In genomic region chr5:64680289-64680688, GRCh38 we compare ENCODE assay signal across 13 cellular contexts. TPM values are rescaled to one million over a fixed set of nuclear protein-coding genes. Genes with fewer than 3 reads are reported as not detected.
A peak's percentile ranks its signal among the peaks of the same experiment; 100 is the strongest.
DNase-seq lines count a peak whose midpoint lies in the region; ATAC-seq and TF ChIP-seq lines count a peak whose summit lies in the region.
"Had no signal": no experiment of that assay in that cellular context is flagged by ENCODE, and none has a peak within 500 bp of the region (broad histone marks: within the 10 kb centered on the region; RNA-seq: fewer than 3 reads in every experiment).

No MANE protein-coding gene starts in this region.

- H3K36me3 ChIP-seq in HCT116 (ENCODE audit: control insufficient read depth in 1 of 2, insufficient read depth in 2 of 2, low read length in 2 of 2): no peaks in the 10 kb centered on the region
- no peaks in the 10 kb centered on the region for H3K36me3 ChIP-seq in kidney epithelial cell (ENCODE audit: control insufficient read depth, insufficient read depth, low read length)
- H3K36me3 ChIP-seq: thyroid gland had no signal

- H3K4me2 ChIP-seq in HCT116 (ENCODE audit: low read length): no peak overlapping the region

- H3K79me2 ChIP-seq in HCT116 (ENCODE audit: insufficient read depth, low read length): no peaks in the 10 kb centered on the region

- no peak overlapping the region for H2AFZ ChIP-seq in HCT116 (ENCODE audit: low read depth, low read length, poor library complexity, severe bottlenecking)

- ATAC-seq in HCT116: peak; percentile 83
- ATAC-seq in SK-N-SH treated with all-trans-retinoic acid at 6 μM for 48 hours: peak; percentile 49; the same call in 2 of the 3 replicates
- ATAC-seq in HG02642 (IDR thresholded peaks at IDR 0.05; ENCODE audit: poor library complexity, unreplicated experiment): no peak
- no peak for ATAC-seq in HG02973 (IDR thresholded peaks at IDR 0.05; ENCODE audit: unreplicated experiment)
- ATAC-seq in Right ventricle myocardium inferior: no peak
- ATAC-seq: body of pancreas had no signal

- no peak overlapping the region for H3K9ac ChIP-seq in HCT116 (ENCODE audit: low read length)

- no peaks in the 10 kb centered on the region for H3K9me2 ChIP-seq in HCT116 (ENCODE audit: insufficient read depth)

- H3K9me3 ChIP-seq in HCT116 (ENCODE audit: control insufficient read depth in 1 of 2, insufficient read depth in 1 of 2, low read depth in 1 of 2, low read length in 2 of 2): no peaks in the 10 kb centered on the region
- H3K9me3 ChIP-seq: body of pancreas, thyroid gland had no signal

- DNase-seq in NCI-H748 (lab: John Stamatoyannopoulos, UW; ENCODE audit: unreplicated experiment) (peak; percentile 24), NCI-H748 treated with DMSO at 0.1 percent for 48 hours (lab: John Stamatoyannopoulos, UW) (no peak), HCT116 (ENCODE audit: low read depth, low spot score) (no peak), kidney epithelial cell (ENCODE audit: low read depth) (no peak), Right ventricle myocardium inferior (ENCODE audit: missing footprints) (no peak)
- DNase-seq: body of pancreas, NCI-H345, thyroid gland had no signal

- no TSS peak for BruUV-seq in HCT116 (replicated peaks; lab: Mats Ljungman, UMichigan)

- H3K27me3 ChIP-seq in HCT116 (ENCODE audit: insufficient read depth, low read length) (no peaks in the 10 kb centered on the region), kidney epithelial cell (ENCODE audit: control insufficient read depth, insufficient read depth, low read length) (no peaks in the 10 kb centered on the region)
- H3K27me3 ChIP-seq: body of pancreas, thyroid gland had no signal

- H3K27ac ChIP-seq in HCT116 (ENCODE audit: low read depth, low read length): no peak overlapping the region
- H3K27ac ChIP-seq: body of pancreas, thyroid gland had no signal

- peak in 2 of 3 experiments; percentile 40 to 47; a peak in 4 of 6 replicates for TF ChIP-seq CTCF in HCT116 (IDR thresholded peaks at IDR 0.05 in 2 of 3, conservative IDR thresholded peaks at IDR 0.05 in 1 of 3; ENCODE audit: borderline replicate concordance in 1 of 3, insufficient read depth in 1 of 3, low read depth in 2 of 3, low read length in 2 of 3)
- peak; percentile 13 for TF ChIP-seq CTCF in kidney epithelial cell (IDR thresholded peaks at IDR 0.05; ENCODE audit: insufficient read depth, low read length, poor library complexity, severe bottlenecking)

- RAD21 ChIA-PET in HCT116 (lab: Charles Lee; ENCODE audit: low non-redundant PET in 1 of 2, low total read pairs in 2 of 2, uncharacterized antibody in 2 of 2, unreplicated experiment in 2 of 2): no interaction called here

- POLR2A ChIA-PET in HCT116 (lab: Charles Lee): no interaction called here

- no peak for TF ChIP-seq POLR2A in HCT116 (IDR thresholded peaks at IDR 0.05; ENCODE audit: borderline replicate concordance, extremely low read depth, insufficient read depth, insufficient read length)

- 0 out of 2 replicates have a peak, but pooled peaks have one; percentile 16 for TF ChIP-seq RAD21 in HCT116 (IDR thresholded peaks at IDR 0.05; ENCODE audit: low read depth)

- intact Hi-C loops in HCT116 (cut with micrococcal nuclease): no loop called here
- intact Hi-C loops in Right ventricle myocardium inferior (cut with DNase I): no loop called here

- no peaks in the 10 kb centered on the region for H3K4me1 ChIP-seq in HCT116 (ENCODE audit: control insufficient read depth in 1 of 2, insufficient read depth in 2 of 2, low read length in 2 of 2)
- H3K4me1 ChIP-seq: body of pancreas, thyroid gland had no signal

- no peaks in the 10 kb centered on the region for H4K20me1 ChIP-seq in HCT116 (ENCODE audit: insufficient read depth)

- CTCF ChIA-PET in HCT116 (lab: Charles Lee): interaction anchor here (1.1 to 1.6 kb wide), 2 partner anchors 21 to 43 kb away, joined by 3 to 4 read pairs; no protein-coding TSS in a partner anchor

- H3K4me3 ChIP-seq in HCT116 (replicated peaks in 1 of 2; ENCODE audit: low read depth in 1 of 2, low read length in 2 of 2) (no peak overlapping the region), kidney epithelial cell (ENCODE audit: low read depth, low read length) (no peak overlapping the region)
- H3K4me3 ChIP-seq: body of pancreas, thyroid gland had no signal

TF ChIP-seq in HCT116, 20 proteins besides CTCF, POLR2A, EP300 and RAD21:
- TF ChIP-seq SRF (IDR thresholded peaks at IDR 0.05; ENCODE audit: low read depth): no peak
- TF ChIP-seq FOSL1 (IDR thresholded peaks at IDR 0.05; ENCODE audit: low read depth): no peak
- no peak for TF ChIP-seq EZH2 (IDR thresholded peaks at IDR 0.05)

TF ChIP-seq in SK-N-SH treated with all-trans-retinoic acid at 6 μM for 48 hours, 23 proteins besides CTCF, POLR2A, EP300 and RAD21:
- no peak for TF ChIP-seq TCF4 (CRISPR knock-in tag; IDR thresholded peaks at IDR 0.05; ENCODE audit: borderline replicate concordance)

RNA-seq across cellular contexts. Expression of gene SHISAL2B, which starts 10.0 kb away (rescaled TPM):
- total RNA-seq in HCT116 (2021; ENCODE audit: unreplicated experiment): not detected
- polyA plus RNA-seq in HCT116 (2012): not detected in 2 replicates
- not detected in 2 replicates for total RNA-seq in kidney epithelial cell
- total RNA-seq in Right ventricle myocardium inferior: not detected
- total RNA-seq: lung microvascular endothelial cell, progenitor cell of endocrine pancreas, thyroid gland had no signal

Comparison
In these comparisons a context has a peak if more than half of its experiments do, and no peak if none do; other contexts are left out.
1. ATAC-seq: peak in HCT116 (single experiment) and SK-N-SH treated with all-trans-retinoic acid at 6 μM for 48 hours (single experiment); none in HG02642 (single experiment), HG02973 (single experiment) and Right ventricle myocardium inferior (single experiment).